In the genomic region with DNA sequence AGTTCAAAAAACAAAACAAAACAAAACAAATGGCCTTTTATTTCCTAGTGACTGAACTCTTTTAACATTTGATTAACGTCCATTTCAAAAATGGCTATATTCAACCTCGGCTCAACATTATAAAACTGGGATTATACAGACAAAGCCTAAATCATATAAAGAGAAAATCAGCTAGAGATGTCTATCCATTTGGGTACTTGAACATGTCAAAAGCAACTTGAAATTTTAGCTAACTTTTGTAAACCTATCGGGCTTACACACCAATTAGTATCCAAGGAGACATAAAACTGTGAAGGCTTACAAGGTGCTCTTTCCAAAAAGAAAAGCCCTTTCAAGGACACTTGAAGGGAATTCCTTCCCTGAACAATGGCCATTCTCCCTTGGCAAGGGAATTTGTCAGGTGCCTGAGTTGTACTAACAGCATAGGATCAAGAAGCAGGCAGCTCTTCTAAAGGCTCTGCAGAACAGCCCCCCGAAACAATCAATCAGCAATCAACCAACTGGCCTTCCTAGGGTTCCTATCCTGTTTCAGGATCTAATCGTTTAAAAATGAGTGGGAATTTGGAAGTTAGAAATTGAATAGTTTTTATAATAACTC, we compare ENCODE assay signal across 24 cellular contexts.
"Had no signal": no experiment of that assay in that cellular context is flagged by ENCODE, and none has a peak within 500 bp of the region (broad histone marks: within the 10 kb centered on the region; RNA-seq: fewer than 3 reads in every experiment).

No MANE protein-coding gene starts in this region.

- H3K4me3 ChIP-seq: colonic mucosa, gastrocnemius medialis, smooth muscle cell, suprapubic skin had no signal

- H3K9me3 ChIP-seq: colonic mucosa, gastrocnemius medialis, suprapubic skin had no signal

- ATAC-seq: esophagus mucosa; gastrocnemius medialis; left lobe of liver; natural killer cell; sciatic nerve; stimulated activated naive CD8-positive, alpha-beta T cell treated with anti-CD3 and anti-CD28 coated beads, Interleukin-15, amount 100 ng/mL, for 72 hours had no signal

- H3K27me3 Mint-ChIP-seq: dendritic cell treated with granulocyte-macrophage colony-stimulating factor and Interleukin-4, amounts not matched to agents 40 ng/mL and 50 ng/mL, for 4 days; progenitor cell of endocrine pancreas; stimulated activated naive CD8-positive, alpha-beta T cell treated with anti-CD3 and anti-CD28 coated beads, Interleukin-15, amount 100 ng/mL, for 72 hours had no signal

- H3K4me2 ChIP-seq: smooth muscle cell had no signal

- H3K4me3 Mint-ChIP-seq: dendritic cell treated with granulocyte-macrophage colony-stimulating factor and Interleukin-4, amounts not matched to agents 40 ng/mL and 50 ng/mL, for 4 days; endodermal cell; natural killer cell; stimulated activated naive CD8-positive, alpha-beta T cell treated with anti-CD3 and anti-CD28 coated beads, Interleukin-15, amount 100 ng/mL, for 72 hours had no signal

- H3K27me3 ChIP-seq: colonic mucosa, gastrocnemius medialis, suprapubic skin had no signal

- DNase-seq: colonic mucosa; effector CD8-positive, alpha-beta T cell; endodermal cell; foreskin fibroblast; gastrocnemius medialis; head of caudate nucleus; kidney; natural killer cell; stimulated activated CD4-positive, alpha-beta T cell treated with anti-CD3 and anti-CD28 coated beads, Interleukin-12 subunit alpha, Interleukin-12 subunit beta, amount 100 ng/mL, for 4 hours; stimulated activated CD4-positive, alpha-beta T cell treated with anti-CD3 and anti-CD28 coated beads, Interleukin-1b, Interleukin-23, amount 100 ng/mL, for 48 hours; stimulated activated CD4-positive, alpha-beta T cell treated with anti-CD3 and anti-CD28 coated beads, Interleukin-4, amount 100 ng/mL, for 1 hour; stimulated activated CD8-positive, alpha-beta memory T cell treated with anti-CD3 and anti-CD28 coated beads, Interleukin-4, amount 100 ng/mL, for 48 hours; stimulated activated naive CD4-positive, alpha-beta T cell; stimulated activated naive CD8-positive, alpha-beta T cell treated with anti-CD3 and anti-CD28 coated beads, Interleukin-15, amount 100 ng/mL, for 72 hours; trophoblast cell had no signal

- H3K9me3 Mint-ChIP-seq: stimulated activated naive CD8-positive, alpha-beta T cell treated with anti-CD3 and anti-CD28 coated beads, Interleukin-15, amount 100 ng/mL, for 72 hours had no signal

- H3K36me3 ChIP-seq: colonic mucosa, gastrocnemius medialis, suprapubic skin had no signal

- H3K4me1 Mint-ChIP-seq: natural killer cell; stimulated activated naive CD8-positive, alpha-beta T cell treated with anti-CD3 and anti-CD28 coated beads, Interleukin-15, amount 100 ng/mL, for 72 hours had no signal

- H3K36me3 Mint-ChIP-seq: natural killer cell had no signal

- H3K4me1 ChIP-seq: colonic mucosa, gastrocnemius medialis, parathyroid adenoma, suprapubic skin had no signal

- H3K9ac ChIP-seq: parathyroid adenoma had no signal

- H3K79me2 ChIP-seq: parathyroid adenoma had no signal

- H2AFZ ChIP-seq: parathyroid adenoma had no signal

- H3K27ac ChIP-seq: colonic mucosa, epithelial cell of prostate, gastrocnemius medialis, parathyroid adenoma, suprapubic skin had no signal

- H3K27ac Mint-ChIP-seq: dendritic cell treated with granulocyte-macrophage colony-stimulating factor and Interleukin-4, amounts not matched to agents 40 ng/mL and 50 ng/mL, for 4 days; endodermal cell; natural killer cell; progenitor cell of endocrine pancreas; stimulated activated naive CD8-positive, alpha-beta T cell treated with anti-CD3 and anti-CD28 coated beads, Interleukin-15, amount 100 ng/mL, for 72 hours had no signal
